20 cellular contexts compared by ENCODE assay signal in genomic region chr7:54831644-54832095, GRCh38.
DNase-seq lines count a peak whose midpoint lies in the region; ATAC-seq, FAIRE-seq and TF ChIP-seq lines count a peak whose summit lies in the region.
"Had no signal": no experiment of that assay in that cellular context is flagged by ENCODE, and none has a peak within 500 bp of the region (broad histone marks: within the 10 kb centered on the region; RNA-seq: fewer than 3 reads in every experiment).

No MANE protein-coding gene starts in this region.

- POLR2A ChIA-PET in A549 (lab: Yijun Ruan, JAX) = interaction anchor here (0.5 kb wide), 1 partner anchor 32 kb away, joined by 3 read pairs; no protein-coding TSS in a partner anchor

- peak overlapping the region; percentile 89 for H3K4me2 ChIP-seq in A549

- TF ChIP-seq RAD21 in A549 (conservative IDR thresholded peaks at IDR 0.05 in 1 of 2, IDR thresholded peaks at IDR 0.05 in 1 of 2) = 0 out of 5 replicates have a peak, but pooled peaks of 1 of the 2 experiments have one; percentile 8

- no peaks in the 10 kb centered on the region for H3K4me1 Mint-ChIP-seq in activated T-helper 17 cell treated with anti-CD3 and anti-CD28 coated beads, Interleukin-2, amount 50 U/mL, for 72 hours

- peak in 1 of 2 experiments; percentile 63 for DNase-seq in A549 (ENCODE audit: low read depth in 1 of 2, low spot score in 1 of 2)
- DNase-seq in HT-29 (ENCODE audit: low spot score) = peak; percentile 58
- DNase-seq in RCC 7860 (ENCODE audit: low spot score) = peak; percentile 79
- peak; percentile 21 for DNase-seq in iris pigment epithelial cell (ENCODE audit: low read depth)
- no peak for DNase-seq in spleen
- DNase-seq in NCI-H2196 treated with DMSO at 0.1 percent for 48 hours (lab: John Stamatoyannopoulos, UW; ENCODE audit: unreplicated experiment) = no peak
- no peak for DNase-seq in H7
- DNase-seq: activated effector memory CD4-positive, alpha-beta T cell treated with Interleukin-2 at 50 U/mL for 16 hours; anterior cingulate cortex; head of caudate nucleus; NCI-H2029 treated with DMSO at 0.1 percent for 48 hours; nucleus accumbens; tibial artery had no signal

- H3K27me3 ChIP-seq in spleen (replicated peaks in 1 of 7) (no peaks in the 10 kb centered on the region), H7 (ENCODE audit: control insufficient read depth, insufficient read depth, low read length) (no peaks in the 10 kb centered on the region; the same call in 1 of the 2 replicates)
- H3K27me3 ChIP-seq: tibial artery had no signal

- H3K9me3 Mint-ChIP-seq in activated T-helper 17 cell treated with anti-CD3 and anti-CD28 coated beads, Interleukin-2, amount 50 U/mL, for 72 hours = peaks cover 5% of the 10 kb centered on the region
- H3K9me3 Mint-ChIP-seq: T-helper 1 cell treated with Interleukin-12 subunit alpha and Interleukin-12 subunit beta and Interleukin-4 antibody, amounts not matched to agents 30 μg/mL and 1 μg/mL, for 36 hours had no signal

- H3K4me3 ChIP-seq in A549 = peak overlapping the region; percentile 24; the same call in 2 of the 3 replicates
- no peak overlapping the region for H3K4me3 ChIP-seq in spleen
- H3K4me3 ChIP-seq in H7 (ENCODE audit: insufficient read depth, low read depth, low read length) = no peak overlapping the region
- H3K4me3 ChIP-seq: tibial artery had no signal

- ATAC-seq in A549 = peak; percentile 69 to 81
- no peak for ATAC-seq in activated T-helper 17 cell treated with anti-CD3 and anti-CD28 coated beads, Interleukin-2, amount 50 U/mL, for 72 hours (replicated peaks)
- ATAC-seq: activated CD4-positive, CD25-positive, alpha-beta regulatory T cell treated with anti-CD3 and anti-CD28 coated beads, Interleukin-2, amount 50 U/mL, for 24 hours had no signal

- H3K4me1 ChIP-seq in A549 (peaks cover 30% of the 10 kb centered on the region), spleen (no peaks in the 10 kb centered on the region)

- H3K36me3 Mint-ChIP-seq in activated T-helper 17 cell treated with anti-CD3 and anti-CD28 coated beads, Interleukin-2, amount 50 U/mL, for 72 hours (ENCODE audit: low read depth) = no peaks in the 10 kb centered on the region

- TF ChIP-seq CTCF in A549 (IDR thresholded peaks at IDR 0.05) (no peak), spleen (IDR thresholded peaks at IDR 0.05 in 8 of 11, conservative IDR thresholded peaks at IDR 0.05 in 3 of 11) (no peak)

- TF ChIP-seq EP300 in A549 (IDR thresholded peaks at IDR 0.05) = peak; percentile 65 to 81; a peak in 2 of 5 replicates

- FAIRE-seq in A549 (lab: Jason Lieb, UNC) = peak; percentile 80
- no peak for FAIRE-seq in RCC 7860 (lab: Jason Lieb, UNC)
- FAIRE-seq: colon, D721Med, endothelial cell of umbilical vein, islet of Langerhans had no signal

- CTCF ChIA-PET in A549 (lab: Yijun Ruan, JAX) = interaction anchor here (1.0 to 1.8 kb wide), 4 partner anchors 8 to 225 kb away, joined by 3 to 16 read pairs (median 6); no protein-coding TSS in a partner anchor

- H3K36me3 ChIP-seq in spleen (no peaks in the 10 kb centered on the region), H7 (replicated peaks; ENCODE audit: control insufficient read depth, insufficient read depth, low read length) (no peaks in the 10 kb centered on the region)
- H3K36me3 ChIP-seq: tibial artery had no signal

- intact Hi-C loops in spleen (cut with DNase I; ENCODE audit: low total_unique reads) = no loop called here

- H3K27me3 Mint-ChIP-seq in activated T-helper 17 cell treated with anti-CD3 and anti-CD28 coated beads, Interleukin-2, amount 50 U/mL, for 72 hours = peaks cover 11% of the 10 kb centered on the region

- no peak overlapping the region for H3K27ac Mint-ChIP-seq in activated T-helper 17 cell treated with anti-CD3 and anti-CD28 coated beads, Interleukin-2, amount 50 U/mL, for 72 hours
- H3K27ac Mint-ChIP-seq: T-helper 1 cell treated with Interleukin-12 subunit alpha and Interleukin-12 subunit beta and Interleukin-4 antibody, amounts not matched to agents 30 μg/mL and 1 μg/mL, for 36 hours had no signal

- H3K27ac ChIP-seq in A549 = peak overlapping the region; percentile 82 to 88
- no peak overlapping the region for H3K27ac ChIP-seq in spleen
- H3K27ac ChIP-seq: tibial artery had no signal

- H3K4me3 Mint-ChIP-seq in activated T-helper 17 cell treated with anti-CD3 and anti-CD28 coated beads, Interleukin-2, amount 50 U/mL, for 72 hours = no peak overlapping the region
- H3K4me3 Mint-ChIP-seq: T-helper 1 cell treated with Interleukin-12 subunit alpha and Interleukin-12 subunit beta and Interleukin-4 antibody, amounts not matched to agents 30 μg/mL and 1 μg/mL, for 36 hours had no signal

- TF ChIP-seq POLR2A in A549 (IDR thresholded peaks at IDR 0.05; ENCODE audit: low read length) = no peak
- no peak for TF ChIP-seq POLR2A in spleen (IDR thresholded peaks at IDR 0.05)

- peaks cover 26% of the 10 kb centered on the region for H3K9me3 ChIP-seq in A549
- peaks cover 0 to 16% (median 0%) of the 10 kb centered on the region in 8 donors for H3K9me3 ChIP-seq in spleen

- 4% methylated on average over 7 of the region's 7 CpGs for WGBS in A549 (ENCODE audit: missing lambda C conversion rate)
- WGBS in spleen, 5 donors = 61 to 74% (median 64%) methylated on average over 7 of the region's 7 CpGs

TF ChIP-seq in A549, 52 proteins besides CTCF, POLR2A, EP300 and RAD21:
- TF ChIP-seq FOSL2 (IDR thresholded peaks at IDR 0.05) = peak; percentile 89
- TF ChIP-seq FOSL2 (CRISPR knock-in tag; IDR thresholded peaks at IDR 0.05) = peak; percentile 64; the same call in 1 of the 2 replicates
- peak; percentile 82 for TF ChIP-seq JUNB (IDR thresholded peaks at IDR 0.05)
- peak; percentile 49; the same call in 1 of the 2 replicates for TF ChIP-seq GATA3 (IDR thresholded peaks at IDR 0.05; ENCODE audit: borderline replicate concordance)
- TF ChIP-seq KDM5A (IDR thresholded peaks at IDR 0.05) = no peak
- no peak for TF ChIP-seq ZNF302 (CRISPR knock-in tag; IDR thresholded peaks at IDR 0.05)
- TF ChIP-seq CEBPB (IDR thresholded peaks at IDR 0.05) = peak; percentile 60 to 78; a peak in 3 of 4 replicates
- no peak for TF ChIP-seq EHMT2 (IDR thresholded peaks at IDR 0.05; ENCODE audit: low read depth)
- 0 out of 3 replicates have a peak, but pooled peaks have one; percentile 29 for TF ChIP-seq BCL3 (IDR thresholded peaks at IDR 0.05)
- peak; percentile 56; the same call in 1 of the 2 replicates for TF ChIP-seq PBX3 (IDR thresholded peaks at IDR 0.05)
- no peak for TF ChIP-seq NFE2L2 (conservative IDR thresholded peaks at IDR 0.05; ENCODE audit: low read length)
- TF ChIP-seq MAX (IDR thresholded peaks at IDR 0.05) = peak; percentile 54
- peak in 1 of 2 experiments; percentile 50; a peak in 2 of 5 replicates for TF ChIP-seq JUN (IDR thresholded peaks at IDR 0.05)

Comparison
In these comparisons a context has a peak if more than half of its experiments do, and no peak if none do; other contexts are left out.
1. DNase-seq: peak in HT-29 (single experiment), RCC 7860 (single experiment) and iris pigment epithelial cell (single experiment); none in spleen (single experiment), NCI-H2196 treated with DMSO at 0.1 percent for 48 hours (single experiment) and H7 (single experiment).
2. H3K27ac ChIP-seq: peak in A549 (2 of 2); none in spleen (0 of 8).